ENCODE assay signal across 25 cellular contexts in genomic region chr9:135065804-135066203, GRCh38.
"Had no signal": no experiment of that assay in that cellular context is flagged by ENCODE, and none has a peak within 500 bp of the region (broad histone marks: within the 10 kb centered on the region; RNA-seq: fewer than 3 reads in every experiment).

No MANE protein-coding gene starts in this region.

- H3K4me2 ChIP-seq: neural progenitor cell had no signal

- H3K9me3 ChIP-seq: gastrocnemius medialis, ovary, psoas muscle, thyroid gland had no signal

- H3K27ac ChIP-seq: dorsolateral prefrontal cortex, epithelial cell of prostate, gastrocnemius medialis, left lung, neural progenitor cell, ovary, psoas muscle, stomach, thyroid gland had no signal

- H3K36me3 ChIP-seq: gastrocnemius medialis, left lung, neural progenitor cell, ovary, stomach, thyroid gland had no signal

- H3K4me3 Mint-ChIP-seq: naive thymus-derived CD4-positive, alpha-beta T cell; nephron; neural progenitor cell had no signal

- H3K9ac ChIP-seq: neural progenitor cell had no signal

- H2AFZ ChIP-seq: neural progenitor cell had no signal

- ATAC-seq: esophagus mucosa; gastrocnemius medialis; left cardiac atrium; left lung; naive thymus-derived CD4-positive, alpha-beta T cell; psoas muscle; right cardiac atrium had no signal

- H3K4me1 ChIP-seq: gastrocnemius medialis, left lung, psoas muscle, stomach, thyroid gland had no signal

- DNase-seq: effector CD4-positive, alpha-beta T cell; foreskin fibroblast; gastrocnemius medialis; left cardiac atrium; mesenchymal stem cell; midbrain; naive thymus-derived CD4-positive, alpha-beta T cell; psoas muscle; right cardiac atrium; small intestine; stimulated activated CD4-positive, alpha-beta T cell treated with anti-CD3 and anti-CD28 coated beads, Interleukin-12 subunit alpha, Interleukin-12 subunit beta, amount 100 ng/mL, for 4 hours; stimulated activated CD4-positive, alpha-beta T cell treated with anti-CD3 and anti-CD28 coated beads, Interleukin-1b, Interleukin-23, amount 100 ng/mL, for 48 hours; stimulated activated CD4-positive, alpha-beta T cell treated with anti-CD3 and anti-CD28 coated beads, Interleukin-4, amount 100 ng/mL, for 1 hour; stimulated activated CD8-positive, alpha-beta memory T cell treated with anti-CD3 and anti-CD28 coated beads, Interleukin-4, amount 100 ng/mL, for 48 hours; stimulated activated naive CD4-positive, alpha-beta T cell; thyroid gland; trophoblast cell had no signal

- H3K27me3 ChIP-seq: ovary had no signal

- H3K27ac Mint-ChIP-seq: naive thymus-derived CD4-positive, alpha-beta T cell; nephron; neural progenitor cell had no signal

- H3K4me3 ChIP-seq: dorsolateral prefrontal cortex, gastrocnemius medialis, left lung, neural progenitor cell, ovary, psoas muscle, stomach, thyroid gland had no signal

- H3K4me1 Mint-ChIP-seq: nephron had no signal
